ENCODE assay signal across 28 cellular contexts in the genomic region with DNA sequence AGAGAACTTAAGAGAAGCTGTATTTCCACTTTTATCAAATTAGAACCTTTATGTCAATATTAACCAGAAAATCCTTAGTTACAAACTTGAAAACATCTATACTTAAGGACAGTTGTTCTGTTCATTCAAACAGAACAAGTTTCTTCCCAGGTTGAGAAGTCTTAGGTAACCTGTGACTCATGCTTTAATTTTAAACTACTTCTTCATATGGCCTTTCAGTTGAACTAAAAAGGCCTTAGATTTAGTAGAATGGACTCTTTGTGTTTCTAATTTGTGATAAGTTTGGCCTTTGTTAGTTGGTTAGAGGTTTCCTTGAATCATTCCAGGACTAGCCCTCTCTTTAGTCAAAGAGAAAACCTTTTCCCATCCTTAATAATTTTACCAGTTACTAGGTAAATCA.
DNase-seq lines count a peak whose midpoint lies in the region; ATAC-seq, FAIRE-seq and TF ChIP-seq lines count a peak whose summit lies in the region.
"Had no signal": no experiment of that assay in that cellular context is flagged by ENCODE, and none has a peak within 500 bp of the region (broad histone marks: within the 10 kb centered on the region; RNA-seq: fewer than 3 reads in every experiment).

No MANE protein-coding gene starts in this region.

- DNase-seq in NOMO-1 treated with DMSO at 0.1 percent for 48 hours (lab: John Stamatoyannopoulos, UW; ENCODE audit: unreplicated experiment) (peak; percentile 30), NOMO-1 treated with dmso at 0.1 percent for 144 hours (lab: John Stamatoyannopoulos, UW; ENCODE audit: unreplicated experiment) (no peak), bronchial epithelial cell (ENCODE audit: low read depth) (peak; percentile 52), transverse colon (no peak), HT-29 (ENCODE audit: low spot score) (no peak)
- no peak for DNase-seq in stimulated activated naive B cell treated with anti-CD40 and anti-IgM and Interleukin-4, amounts not matched to agents 10 μg/mL and 1 μg/mL and 100 μg/mL, for 72 hours
- DNase-seq in activated T-cell treated with anti-CD3 and anti-CD28 coated beads, Interleukin-2, amount 50 U/mL, for 4 hours = no peak
- DNase-seq: 8988T; activated CD8-positive, alpha-beta T cell treated with anti-CD3 and anti-CD28 coated beads for 36 hours; activated naive CD4-positive, alpha-beta T cell treated with Interleukin-2 at 50 U/mL for 16 hours; activated T-cell treated with anti-CD3 and anti-CD28 coated beads, Interleukin-2, amount 50 U/mL, for 24 hours; AML-193; cerebellar nuclear complex; COR-L47; NCI-H187; NCI-H226; NCI-H82; nucleus accumbens; Peyer's patch; spleen; stimulated activated CD4-positive, alpha-beta T cell treated with anti-CD3 and anti-CD28 coated beads, Interleukin-4, amount 100 ng/mL, for 24 hours; T-helper 9 cell; upper lobe of left lung had no signal

- peaks cover 15 to 26% of the 10 kb centered on the region in 2 donors for H3K36me3 Mint-ChIP-seq in stimulated activated naive B cell treated with anti-CD40 and anti-IgM and Interleukin-4, amounts not matched to agents 10 μg/mL and 1 μg/mL and 100 μg/mL, for 72 hours
- peaks cover 16% of the 10 kb centered on the region for H3K36me3 Mint-ChIP-seq in activated T-cell treated with anti-CD3 and anti-CD28 coated beads, Interleukin-2, amount 50 U/mL, for 4 hours (ENCODE audit: insufficient read depth)

- H3K27ac Mint-ChIP-seq in stimulated activated naive B cell treated with anti-CD40 and anti-IgM and Interleukin-4, amounts not matched to agents 10 μg/mL and 1 μg/mL and 100 μg/mL, for 72 hours = no peak overlapping the region
- H3K27ac Mint-ChIP-seq: activated CD8-positive, alpha-beta T cell treated with anti-CD3 and anti-CD28 coated beads for 36 hours; activated T-cell treated with anti-CD3 and anti-CD28 coated beads, Interleukin-2, amount 50 U/mL, for 24 hours had no signal

- peak overlapping the region; percentile 11; the same call in 1 of the 2 replicates for H3K9ac ChIP-seq in iPS-20b (ENCODE audit: low read depth, low read length)

- no peak for TF ChIP-seq CTCF in bronchial epithelial cell (IDR thresholded peaks at IDR 0.05; ENCODE audit: insufficient read depth, low read length, severe bottlenecking)
- no peak for TF ChIP-seq CTCF in transverse colon (IDR thresholded peaks at IDR 0.05)

- H3K4me3 ChIP-seq in bronchial epithelial cell (ENCODE audit: low read depth, low read length) (no peak overlapping the region), iPS-20b (ENCODE audit: low read length) (peak overlapping the region; percentile 34), transverse colon (no peak overlapping the region)
- H3K4me3 ChIP-seq: esophagus muscularis mucosa, K562, Peyer's patch, spleen, upper lobe of left lung had no signal

- H3K4me1 ChIP-seq in iPS-20b (ENCODE audit: insufficient read depth, low read length) (peaks cover 24% of the 10 kb centered on the region; the same call in 1 of the 2 replicates), transverse colon (no peaks in the 10 kb centered on the region)
- H3K4me1 ChIP-seq: esophagus muscularis mucosa, Peyer's patch, spleen, upper lobe of left lung had no signal

- H3K36me3 ChIP-seq in bronchial epithelial cell (ENCODE audit: control insufficient read depth, insufficient read depth, low read length) (no peaks in the 10 kb centered on the region), iPS-20b (ENCODE audit: insufficient read depth, low read depth, low read length) (no peaks in the 10 kb centered on the region; the same call in 1 of the 2 replicates), transverse colon (no peaks in the 10 kb centered on the region)
- H3K36me3 ChIP-seq: esophagus muscularis mucosa, Peyer's patch, upper lobe of left lung had no signal

- H3K9me3 ChIP-seq in iPS-20b (ENCODE audit: insufficient read depth, low read depth, low read length) (no peaks in the 10 kb centered on the region; the same call in 1 of the 2 replicates), transverse colon (no peaks in the 10 kb centered on the region)
- H3K9me3 ChIP-seq: esophagus muscularis mucosa, Peyer's patch, upper lobe of left lung had no signal

- in situ Hi-C loops in transverse colon (cut with MboI; ENCODE audit: low pct_ligation_motif_present in 1 of 4, low pct_unique_long_range_greater_than_20kb in 1 of 4, low sequenced_read_pairs in 3 of 4) = no loop called here

- intact Hi-C loops in transverse colon (cut with DNase I; ENCODE audit: low total_unique reads) = no loop called here

- no peak for TF ChIP-seq EP300 in transverse colon (IDR thresholded peaks at IDR 0.05; ENCODE audit: low read depth)

- H3K27me3 Mint-ChIP-seq in stimulated activated naive B cell treated with anti-CD40 and anti-IgM and Interleukin-4, amounts not matched to agents 10 μg/mL and 1 μg/mL and 100 μg/mL, for 72 hours = no peaks in the 10 kb centered on the region
- H3K27me3 Mint-ChIP-seq in activated T-cell treated with anti-CD3 and anti-CD28 coated beads, Interleukin-2, amount 50 U/mL, for 4 hours (ENCODE audit: low read depth) = no peaks in the 10 kb centered on the region
- H3K27me3 Mint-ChIP-seq: activated CD8-positive, alpha-beta T cell treated with anti-CD3 and anti-CD28 coated beads for 36 hours; activated T-cell treated with anti-CD3 and anti-CD28 coated beads, Interleukin-2, amount 50 U/mL, for 24 hours had no signal

- H3K4me1 Mint-ChIP-seq in stimulated activated naive B cell treated with anti-CD40 and anti-IgM and Interleukin-4, amounts not matched to agents 10 μg/mL and 1 μg/mL and 100 μg/mL, for 72 hours = peaks cover 2 to 8% of the 10 kb centered on the region in 2 donors
- H3K4me1 Mint-ChIP-seq in activated T-cell treated with anti-CD3 and anti-CD28 coated beads, Interleukin-2, amount 50 U/mL, for 4 hours (ENCODE audit: low read depth) = no peaks in the 10 kb centered on the region

- H3K27ac ChIP-seq in iPS-20b (ENCODE audit: low read length) (no peak overlapping the region), transverse colon (no peak overlapping the region)
- H3K27ac ChIP-seq: esophagus muscularis mucosa, Peyer's patch, spleen, upper lobe of left lung had no signal

- no peak for FAIRE-seq in bronchial epithelial cell (lab: Jason Lieb, UNC)
- FAIRE-seq: islet of Langerhans, K562 had no signal

- TF ChIP-seq POLR2A in transverse colon (IDR thresholded peaks at IDR 0.05) = no peak

- ATAC-seq in stimulated activated naive B cell treated with anti-CD40 and anti-IgM and Interleukin-4, amounts not matched to agents 10 μg/mL and 1 μg/mL and 100 μg/mL, for 72 hours (replicated peaks) = no peak
- ATAC-seq in activated T-cell treated with anti-CD3 and anti-CD28 coated beads, Interleukin-2, amount 50 U/mL, for 4 hours = no peak
- ATAC-seq: activated CD4-positive, CD25-positive, alpha-beta regulatory T cell treated with anti-CD3 and anti-CD28 coated beads, Interleukin-2, amount 50 U/mL, for 24 hours; activated CD8-positive, alpha-beta T cell treated with anti-CD3 and anti-CD28 coated beads for 36 hours; K562 had no signal

- H3K4me3 Mint-ChIP-seq in stimulated activated naive B cell treated with anti-CD40 and anti-IgM and Interleukin-4, amounts not matched to agents 10 μg/mL and 1 μg/mL and 100 μg/mL, for 72 hours = no peak overlapping the region
- H3K4me3 Mint-ChIP-seq in activated T-cell treated with anti-CD3 and anti-CD28 coated beads, Interleukin-2, amount 50 U/mL, for 4 hours = no peak overlapping the region
- H3K4me3 Mint-ChIP-seq: activated CD8-positive, alpha-beta T cell treated with anti-CD3 and anti-CD28 coated beads for 36 hours; activated T-cell treated with anti-CD3 and anti-CD28 coated beads, Interleukin-2, amount 50 U/mL, for 24 hours had no signal

- H3K27me3 ChIP-seq in bronchial epithelial cell (ENCODE audit: control insufficient read depth, insufficient read depth, low read length) (no peaks in the 10 kb centered on the region), iPS-20b (ENCODE audit: insufficient read depth, low read length) (no peaks in the 10 kb centered on the region), transverse colon (no peaks in the 10 kb centered on the region)
- H3K27me3 ChIP-seq: esophagus muscularis mucosa, Peyer's patch, spleen, upper lobe of left lung had no signal

- peaks cover 0 to 3% of the 10 kb centered on the region in 2 donors for H3K9me3 Mint-ChIP-seq in stimulated activated naive B cell treated with anti-CD40 and anti-IgM and Interleukin-4, amounts not matched to agents 10 μg/mL and 1 μg/mL and 100 μg/mL, for 72 hours
- peaks cover 8% of the 10 kb centered on the region for H3K9me3 Mint-ChIP-seq in activated T-cell treated with anti-CD3 and anti-CD28 coated beads, Interleukin-2, amount 50 U/mL, for 4 hours

Comparison
In these comparisons a context has a peak if more than half of its experiments do, and no peak if none do; other contexts are left out.
1. DNase-seq: peak in NOMO-1 treated with DMSO at 0.1 percent for 48 hours (single experiment) and bronchial epithelial cell (single experiment); none in NOMO-1 treated with dmso at 0.1 percent for 144 hours (single experiment), stimulated activated naive B cell treated with anti-CD40 and anti-IgM and Interleukin-4, amounts not matched to agents 10 μg/mL and 1 μg/mL and 100 μg/mL, for 72 hours (single experiment), activated T-cell treated with anti-CD3 and anti-CD28 coated beads, Interleukin-2, amount 50 U/mL, for 4 hours (single experiment), transverse colon (single experiment) and HT-29 (single experiment).